11 cellular contexts compared by ENCODE assay signal in genomic region chr6:7640607-7641577, GRCh38. TPM values are rescaled to one million over a fixed set of nuclear protein-coding genes. Genes with fewer than 3 reads are reported as not detected.
DNase-seq lines count a peak whose midpoint lies in the region; ATAC-seq, FAIRE-seq and TF ChIP-seq lines count a peak whose summit lies in the region.
"Had no signal": no experiment of that assay in that cellular context is flagged by ENCODE, and none has a peak within 500 bp of the region (broad histone marks: within the 10 kb centered on the region; RNA-seq: fewer than 3 reads in every experiment).

No MANE protein-coding gene starts in this region.

- H3K18ac ChIP-seq in mesenchymal stem cell (ENCODE audit: low read depth in 1 of 2, low read length in 2 of 2): peak overlapping the region in 1 of 2 experiments; percentile 79

- H3K27me3 ChIP-seq in bronchial epithelial cell (ENCODE audit: control insufficient read depth, insufficient read depth, low read length): no peaks in the 10 kb centered on the region
- H3K27me3 ChIP-seq in mesenchymal stem cell (ENCODE audit: control insufficient read depth in 1 of 2, insufficient read depth in 1 of 2, low read length in 2 of 2): no peaks in the 10 kb centered on the region
- H3K27me3 ChIP-seq: spleen had no signal

- H3K36me3 ChIP-seq in bronchial epithelial cell (ENCODE audit: control insufficient read depth, insufficient read depth, low read length) (no peaks in the 10 kb centered on the region), mesenchymal stem cell (ENCODE audit: control insufficient read depth in 1 of 2, insufficient read depth in 2 of 2, low read depth in 1 of 2, low read length in 2 of 2) (no peaks in the 10 kb centered on the region)
- H3K36me3 ChIP-seq: heart left ventricle, spleen had no signal

- H4K91ac ChIP-seq in mesenchymal stem cell (ENCODE audit: low read length): no peak overlapping the region

- peak overlapping the region in 1 of 2 experiments; percentile 85 for H2BK12ac ChIP-seq in mesenchymal stem cell (ENCODE audit: low read length in 2 of 2)

- no peak overlapping the region for H2BK5ac ChIP-seq in mesenchymal stem cell (ENCODE audit: low read depth, low read length, poor library complexity, severe bottlenecking)

- TF ChIP-seq CTCF in bronchial epithelial cell (IDR thresholded peaks at IDR 0.05; ENCODE audit: insufficient read depth, low read length, severe bottlenecking): no peak
- TF ChIP-seq CTCF in GM10248 (IDR thresholded peaks at IDR 0.05; ENCODE audit: control extremely low read depth, extremely low read depth, low read depth, missing control alignments): no peak

- H3K23ac ChIP-seq in mesenchymal stem cell (ENCODE audit: low read length in 2 of 2): no peak overlapping the region

- POLR2A ChIA-PET in GM10248 (lab: Yijun Ruan, JAX): interaction anchor here (0.7 kb wide), 1 partner anchor 37 kb away, joined by 3 read pairs; no protein-coding TSS in a partner anchor

- no peaks in the 10 kb centered on the region for H3K79me1 ChIP-seq in mesenchymal stem cell (replicated peaks; ENCODE audit: low read length, poor library complexity, severe bottlenecking)

- H3K14ac ChIP-seq in mesenchymal stem cell (ENCODE audit: low read length in 2 of 2): peak overlapping the region in 1 of 2 experiments; percentile 20

- peak; percentile 65 for DNase-seq in COLO829 (ENCODE audit: low spot score)
- DNase-seq in LoVo (ENCODE audit: low spot score): peak; percentile 51
- peak; percentile 96 for DNase-seq in bronchial epithelial cell (ENCODE audit: low read depth)
- DNase-seq in mesenchymal stem cell: peak; percentile 75
- no peak for DNase-seq in NCI-H1930 (lab: John Stamatoyannopoulos, UW)
- no peak for DNase-seq in GM10248 (ENCODE audit: extremely low spot score)
- no peak for DNase-seq in NCI-H2227 (lab: John Stamatoyannopoulos, UW; ENCODE audit: unreplicated experiment)
- DNase-seq: heart left ventricle, NCI-H69, spleen had no signal

- peaks cover 5% of the 10 kb centered on the region for H3K4me1 ChIP-seq in mesenchymal stem cell (ENCODE audit: control insufficient read depth, insufficient read depth, low read depth, low read length)
- H3K4me1 ChIP-seq: heart left ventricle, spleen had no signal

- CTCF ChIA-PET in GM10248 (lab: Yijun Ruan, JAX): interaction anchor here (1.1 kb wide), 1 partner anchor 33 kb away, joined by 3 read pairs; no protein-coding TSS in a partner anchor

- no peak overlapping the region for H2AK5ac ChIP-seq in mesenchymal stem cell (ENCODE audit: low read length, severe bottlenecking)

- H2BK15ac ChIP-seq in mesenchymal stem cell (ENCODE audit: low read depth, poor library complexity, severe bottlenecking): no peak overlapping the region

- no peak overlapping the region for H3K9ac ChIP-seq in mesenchymal stem cell (ENCODE audit: low read length)

- H3K27ac ChIP-seq in mesenchymal stem cell (ENCODE audit: low read length, poor library complexity, severe bottlenecking): no peak overlapping the region
- H3K27ac ChIP-seq: heart left ventricle, spleen had no signal

- 51% methylated on average over 8 of the region's 12 CpGs for WGBS in mesenchymal stem cell

- no peak overlapping the region for H3K4me2 ChIP-seq in mesenchymal stem cell (ENCODE audit: low read length, poor library complexity, severe bottlenecking)

- H3K4ac ChIP-seq in mesenchymal stem cell (ENCODE audit: low read depth in 1 of 2, low read length in 2 of 2): no peak overlapping the region

- peak overlapping the region; percentile 64 for H2AFZ ChIP-seq in mesenchymal stem cell (ENCODE audit: low read depth, low read length)

- no peak for ATAC-seq in HG02885 (IDR thresholded peaks at IDR 0.05; ENCODE audit: poor library complexity, unreplicated experiment)
- ATAC-seq: heart left ventricle had no signal

- no peak overlapping the region for H3K4me3 ChIP-seq in bronchial epithelial cell (ENCODE audit: low read depth, low read length)
- no peak overlapping the region for H3K4me3 ChIP-seq in mesenchymal stem cell (ENCODE audit: insufficient read depth in 1 of 2, low read depth in 1 of 2, low read length in 2 of 2)
- H3K4me3 ChIP-seq: heart left ventricle, spleen had no signal

- H3K9me3 ChIP-seq in mesenchymal stem cell (ENCODE audit: control insufficient read depth, low read length): no peaks in the 10 kb centered on the region
- H3K9me3 ChIP-seq: heart left ventricle, spleen had no signal

- peak overlapping the region; percentile 19 for H4K8ac ChIP-seq in mesenchymal stem cell (ENCODE audit: low read length)

- no peak overlapping the region for H2BK120ac ChIP-seq in mesenchymal stem cell (ENCODE audit: low read depth, low read length)

- FAIRE-seq in bronchial epithelial cell (lab: Jason Lieb, UNC): peak; percentile 47

RNA-seq across cellular contexts. Expression of gene SNRNP48, which starts 50.9 kb away (rescaled TPM):
- total RNA-seq in bronchial epithelial cell: 10.0 and 12.8 TPM in 2 replicates
- 9.5 TPM for polyA plus RNA-seq in mesenchymal stem cell (2013, experiment 1 of 2)
- 10.3 TPM for polyA plus RNA-seq in mesenchymal stem cell (2013, experiment 2 of 2)

Comparison
In these comparisons a context has a peak if more than half of its experiments do, and no peak if none do; other contexts are left out.
1. DNase-seq: peak in COLO829 (single experiment), LoVo (single experiment), bronchial epithelial cell (single experiment) and mesenchymal stem cell (single experiment); none in NCI-H1930 (0 of 2), GM10248 (single experiment) and NCI-H2227 (single experiment).